ENCODE assay signal across 8 cellular contexts in genomic region chr3:182794806-182795369, GRCh38. TPM values are rescaled to one million over a fixed set of nuclear protein-coding genes. Genes with fewer than 3 reads are reported as not detected.
DNase-seq lines count a peak whose midpoint lies in the region; ATAC-seq and TF ChIP-seq lines count a peak whose summit lies in the region.

No MANE protein-coding gene starts in this region.

- intact Hi-C loops in heart left ventricle (cut with DNase I) (loop anchor here in 5 of 10 donors (5.0 to 10.0 kb wide), 3 partner anchors 42 to 83 kb away; no protein-coding TSS in a partner anchor), left ventricle myocardium superior (cut with micrococcal nuclease) (no loop called here), vagina (cut with DNase I) (no loop called here)

- H3K27ac ChIP-seq in heart left ventricle (peak overlapping the region; percentile 87 to 97 (median 92)), lung (ENCODE audit: low read depth in 1 of 2, low read length in 1 of 2) (peak overlapping the region; percentile 97), vagina (peak overlapping the region; percentile 95)

- DNase-seq in heart left ventricle (no peak), left ventricle myocardium superior (no peak), astrocyte of the cerebellum (ENCODE audit: low read depth) (no peak), lung (ENCODE audit: low spot score) (no peak), vagina (ENCODE audit: extremely low spot score in 2 of 2) (no peak), SKM-1 (lab: John Stamatoyannopoulos, UW; ENCODE audit: unreplicated experiment) (no peak), hypothalamus (lab: John Stamatoyannopoulos, UW) (no peak), NCI-H2029 treated with DMSO at 0.1 percent for 48 hours (lab: John Stamatoyannopoulos, UW) (no peak)

- no peak for ATAC-seq in heart left ventricle
- no peak for ATAC-seq in left ventricle myocardium superior
- no peak for ATAC-seq in lung (ENCODE audit: insufficient read depth, low FRiP score)

- TF ChIP-seq POLR2A in heart left ventricle (IDR thresholded peaks at IDR 0.05) = no peak
- no peak for TF ChIP-seq POLR2A in vagina (IDR thresholded peaks at IDR 0.05)

- H3K36me3 ChIP-seq in heart left ventricle = no peaks in the 10 kb centered on the region
- peaks cover 0 to 2% of the 10 kb centered on the region in 2 donors for H3K36me3 ChIP-seq in lung (ENCODE audit: control insufficient read depth in 2 of 2, insufficient read depth in 2 of 2, low read length in 2 of 2)
- no peaks in the 10 kb centered on the region for H3K36me3 ChIP-seq in vagina

- H3K4me3 ChIP-seq in heart left ventricle = peak overlapping the region; percentile 66 to 100 (median 89)
- peak overlapping the region; percentile 90 for H3K4me3 ChIP-seq in astrocyte of the cerebellum (ENCODE audit: low read depth, low read length)
- H3K4me3 ChIP-seq in lung = peak overlapping the region; percentile 80
- H3K4me3 ChIP-seq in vagina = peak overlapping the region; percentile 85 to 92

- no peaks in the 10 kb centered on the region for H3K27me3 ChIP-seq in heart left ventricle
- H3K27me3 ChIP-seq in lung (ENCODE audit: control insufficient read depth, insufficient read depth) = no peaks in the 10 kb centered on the region
- H3K27me3 ChIP-seq in vagina = no peaks in the 10 kb centered on the region

- 5 to 12% (median 9%) methylated on average over 6 of the region's 6 CpGs for WGBS in heart left ventricle, 4 donors
- WGBS in lung, 2 donors = 6 to 7% methylated on average over 6 of the region's 6 CpGs

- H3K4me1 ChIP-seq in heart left ventricle (peaks cover 0 to 51% (median 15%) of the 10 kb centered on the region in 12 donors), lung (ENCODE audit: control insufficient read depth in 2 of 2, insufficient read depth in 2 of 2, low read length in 2 of 2) (peaks cover 0 to 2% of the 10 kb centered on the region in 2 donors), vagina (peaks cover 38% of the 10 kb centered on the region)

- H3K9me3 ChIP-seq in heart left ventricle = no peaks in the 10 kb centered on the region
- H3K9me3 ChIP-seq in lung (ENCODE audit: control insufficient read depth in 2 of 2, insufficient read depth in 1 of 2, low read length in 1 of 2) = no peaks in the 10 kb centered on the region
- H3K9me3 ChIP-seq in vagina = no peaks in the 10 kb centered on the region

- TF ChIP-seq CTCF in heart left ventricle (IDR thresholded peaks at IDR 0.05) (no peak), astrocyte of the cerebellum (IDR thresholded peaks at IDR 0.05; ENCODE audit: low read depth, low read length, missing control alignments) (no peak), lung (IDR thresholded peaks at IDR 0.05; ENCODE audit: control extremely low read depth, extremely low read depth) (no peak), vagina (IDR thresholded peaks at IDR 0.05) (no peak)

- in situ Hi-C loops in astrocyte of the cerebellum (cut with HindIII; ENCODE audit: low sequenced_read_pairs) = no loop called here

RNA-seq across cellular contexts. Expression of gene ATP11B, which starts 1.6 kb away (rescaled TPM):
- 10 to 100 TPM; 24.7 to 45.6 (median 36.2) TPM for total RNA-seq in heart left ventricle
- 10 to 100 TPM in 1 of 2 donors, 1 to 10 TPM in 1; 4.9 to 12.6 TPM for polyA plus RNA-seq in heart left ventricle
- total RNA-seq in left ventricle myocardium superior = 32.3 TPM
- total RNA-seq in lung = 100 to 1,000 TPM in 1 of 2 donors, 10 to 100 TPM in 1; 55.0 to 111 TPM
- 10 to 100 TPM in 1 of 2 donors, 1 to 10 TPM in 1; 8.3 to 24.3 TPM for polyA plus RNA-seq in lung
- total RNA-seq in vagina = 100 TPM
